Comparison of ENCODE assay signal across 8 cellular contexts in the genomic region with DNA sequence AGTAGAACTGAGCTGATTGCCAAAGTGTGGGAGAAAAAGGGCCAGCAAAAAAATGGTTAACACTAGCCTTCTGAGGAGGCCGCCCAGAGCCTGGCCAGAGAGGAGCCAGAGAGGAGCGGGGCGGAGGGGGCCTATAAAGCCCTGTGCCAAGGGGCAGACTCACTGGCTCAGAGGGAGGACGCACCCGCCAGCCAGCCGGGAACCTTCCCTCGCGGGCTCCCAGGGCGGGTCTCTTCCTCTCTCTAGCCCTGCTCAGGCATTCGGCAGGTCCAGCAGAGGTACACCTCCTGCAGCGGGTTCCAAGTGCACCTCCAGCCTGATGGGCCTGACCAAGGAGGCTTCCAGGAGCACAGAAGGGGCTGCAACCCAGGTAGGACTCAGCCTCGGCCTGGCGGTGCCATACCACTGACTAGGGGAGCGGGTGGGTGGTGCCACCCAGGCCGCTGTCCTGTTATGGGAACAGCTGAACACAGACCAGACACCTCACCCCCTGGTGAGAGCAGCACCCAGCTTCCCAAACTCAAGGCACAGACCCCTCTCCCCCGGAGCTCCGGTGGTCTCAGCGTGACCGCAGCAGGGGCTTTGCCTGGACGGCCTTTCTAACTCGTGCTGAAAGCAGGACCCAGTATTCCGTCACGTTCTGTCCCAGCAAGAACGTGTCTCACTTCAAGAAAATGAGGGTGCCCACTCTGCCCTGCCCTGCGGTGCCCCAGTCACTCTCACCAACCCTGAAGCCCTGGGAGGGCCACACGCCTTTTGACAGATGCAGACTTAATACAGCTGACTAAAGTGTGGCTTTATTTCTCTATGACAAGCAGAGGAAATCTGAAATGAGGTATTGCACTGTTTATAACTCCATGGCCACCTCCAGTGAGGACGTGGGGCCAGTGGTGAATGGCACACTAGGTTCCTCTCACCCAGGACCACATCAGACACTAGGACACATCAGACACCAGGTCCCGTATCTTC. TPM values are rescaled to one million over a fixed set of nuclear protein-coding genes. Genes with fewer than 3 reads are reported as not detected.
DNase-seq lines count a peak whose midpoint lies in the region; ATAC-seq and TF ChIP-seq lines count a peak whose summit lies in the region.

Gene GPER1, plus strand, starts transcription at position 162 of the 969 bp plus-strand sequence. CDS start 3,616 bp downstream, outside the sequence.

- H3K14ac ChIP-seq in mesenchymal stem cell (ENCODE audit: low read length in 2 of 2), result peak within 1 kb of the TSS in 1 of 2 experiments; percentile 92

- H3F3A ChIP-seq in PC-3 (ENCODE audit: low read length, unreplicated experiment), result no peaks in the 10 kb centered on the region

- H3K9me2 ChIP-seq in PC-3 (replicated peaks; ENCODE audit: low read length), result no peaks in the 10 kb centered on the region

- peak; percentile 79 for ATAC-seq in PC-3

- peak within 1 kb of the TSS; percentile 94 for H4K8ac ChIP-seq in mesenchymal stem cell (ENCODE audit: low read length)

- H3K18ac ChIP-seq in mesenchymal stem cell (ENCODE audit: low read depth in 1 of 2, low read length in 2 of 2), result peak within 1 kb of the TSS; percentile 73 to 92

- H3K4me3 ChIP-seq in GM06990 (replicated peaks; ENCODE audit: low read depth, low read length) (peak within 1 kb of the TSS; percentile 66), PC-3 (ENCODE audit: low read length) (peak within 1 kb of the TSS; percentile 70), duodenal mucosa (ENCODE audit: low read depth in 1 of 2, low read length in 2 of 2) (peak within 1 kb of the TSS; percentile 67 to 70), mesenchymal stem cell (ENCODE audit: insufficient read depth in 1 of 2, low read depth in 1 of 2, low read length in 2 of 2) (peak within 1 kb of the TSS; percentile 45 to 89), vagina (peak within 1 kb of the TSS; percentile 43 to 52)

- H2BK12ac ChIP-seq in mesenchymal stem cell (ENCODE audit: low read length in 2 of 2), result peak within 1 kb of the TSS; percentile 79 to 82

- TF ChIP-seq POLR2A in vagina (IDR thresholded peaks at IDR 0.05), result no peak

- peak within 1 kb of the TSS in 1 of 2 experiments; percentile 80 for H3K23ac ChIP-seq in mesenchymal stem cell (ENCODE audit: low read length in 2 of 2)

- DNase-seq in GM06990 (ENCODE audit: extremely low read depth, insufficient read length) (no peak), PC-3 (peak; percentile 67), mesenchymal stem cell (peak; percentile 68), vagina (ENCODE audit: extremely low spot score in 2 of 2) (no peak), Kasumi-1 (lab: John Stamatoyannopoulos, UW) (no peak), SIG-M5 (lab: John Stamatoyannopoulos, UW) (no peak), NOMO-1 treated with dmso at 0.1 percent for 144 hours (lab: John Stamatoyannopoulos, UW; ENCODE audit: unreplicated experiment) (no peak)

- WGBS in mesenchymal stem cell, result 44% methylated on average over 27 of the region's 28 CpGs

- H2BK15ac ChIP-seq in mesenchymal stem cell (ENCODE audit: low read depth, poor library complexity, severe bottlenecking), result peak within 1 kb of the TSS; percentile 75

- CTCF ChIA-PET in PC-3 (lab: Charles Lee), result interaction anchor here (0.6 to 1.2 kb wide), 2 partner anchors 35 to 56 kb away, joined by 3 to 5 read pairs; no protein-coding TSS in a partner anchor

- no peak within 1 kb of the TSS for H2BK5ac ChIP-seq in mesenchymal stem cell (ENCODE audit: low read depth, low read length, poor library complexity, severe bottlenecking)

- H3K79me1 ChIP-seq in mesenchymal stem cell (replicated peaks; ENCODE audit: low read length, poor library complexity, severe bottlenecking), result peaks cover 38% of the 10 kb centered on the region

- H4K91ac ChIP-seq in mesenchymal stem cell (ENCODE audit: low read length), result peak within 1 kb of the TSS; percentile 82

- peak within 1 kb of the TSS; percentile 13 to 54 for H3K4ac ChIP-seq in mesenchymal stem cell (ENCODE audit: low read depth in 1 of 2, low read length in 2 of 2)

- H3K36me3 ChIP-seq in GM06990 (ENCODE audit: control insufficient read depth, insufficient read depth, low read length) (peaks cover 4% of the 10 kb centered on the region), PC-3 (ENCODE audit: low read depth, low read length) (no peaks in the 10 kb centered on the region), duodenal mucosa (ENCODE audit: control insufficient read depth in 1 of 2, insufficient read depth in 2 of 2, low read length in 2 of 2) (peaks cover 0 to 5% of the 10 kb centered on the region in 2 donors), mesenchymal stem cell (ENCODE audit: control insufficient read depth in 1 of 2, insufficient read depth in 2 of 2, low read depth in 1 of 2, low read length in 2 of 2) (peaks cover 25 to 39% of the 10 kb centered on the region in 2 experiments), vagina (peaks cover 0 to 8% of the 10 kb centered on the region in 2 donors)

- H3K27me3 ChIP-seq in GM06990 (replicated peaks; ENCODE audit: control insufficient read depth, insufficient read depth, low read length) (no peaks in the 10 kb centered on the region), PC-3 (ENCODE audit: low read length) (no peaks in the 10 kb centered on the region), duodenal mucosa (ENCODE audit: control insufficient read depth in 1 of 2, insufficient read depth in 2 of 2, low read length in 2 of 2) (no peaks in the 10 kb centered on the region), mesenchymal stem cell (ENCODE audit: control insufficient read depth in 1 of 2, insufficient read depth in 1 of 2, low read length in 2 of 2) (no peaks in the 10 kb centered on the region), vagina (no peaks in the 10 kb centered on the region)

- H3K4me1 ChIP-seq in PC-3 (ENCODE audit: insufficient read depth, low read length) (peaks cover 31% of the 10 kb centered on the region), duodenal mucosa (ENCODE audit: control insufficient read depth in 1 of 2, insufficient read depth in 2 of 2, low read length in 2 of 2) (peaks cover 13 to 22% of the 10 kb centered on the region in 2 donors), mesenchymal stem cell (ENCODE audit: control insufficient read depth, insufficient read depth, low read depth, low read length) (peaks cover 43% of the 10 kb centered on the region), vagina (peaks cover 41% of the 10 kb centered on the region)

- H3K27ac ChIP-seq in PC-3 (ENCODE audit: low read length), result peak within 1 kb of the TSS; percentile 57
- H3K27ac ChIP-seq in duodenal mucosa (ENCODE audit: low read depth, low read length), result no peak within 1 kb of the TSS
- peak within 1 kb of the TSS; percentile 66 for H3K27ac ChIP-seq in mesenchymal stem cell (ENCODE audit: low read length, poor library complexity, severe bottlenecking)
- peak within 1 kb of the TSS; percentile 68 for H3K27ac ChIP-seq in vagina

- POLR2A ChIA-PET in PC-3 (lab: Charles Lee; ENCODE audit: unreplicated experiment), result no interaction called here

- no peaks in the 10 kb centered on the region for H4K20me1 ChIP-seq in PC-3 (ENCODE audit: low read length)

- H3K79me2 ChIP-seq in PC-3 (ENCODE audit: low read length), result peaks cover 5% of the 10 kb centered on the region

- H2AK5ac ChIP-seq in mesenchymal stem cell (ENCODE audit: low read length, severe bottlenecking), result peak within 1 kb of the TSS; percentile 84

- peak within 1 kb of the TSS; percentile 40 for H2BK120ac ChIP-seq in mesenchymal stem cell (ENCODE audit: low read depth, low read length)

- H2AFZ ChIP-seq in PC-3 (ENCODE audit: low read length), result peak within 1 kb of the TSS; percentile 82
- H2AFZ ChIP-seq in mesenchymal stem cell (ENCODE audit: low read depth, low read length), result peak within 1 kb of the TSS; percentile 46

- TF ChIP-seq CTCF in GM06990 (IDR thresholded peaks at IDR 0.05; ENCODE audit: insufficient read depth, low read length, poor library complexity, severe bottlenecking) (no peak), PC-3 (conservative IDR thresholded peaks at IDR 0.05; ENCODE audit: low read depth, low read length) (no peak), vagina (IDR thresholded peaks at IDR 0.05) (no peak)

- peak within 1 kb of the TSS; percentile 88 for H3K4me2 ChIP-seq in PC-3 (ENCODE audit: low read length)
- H3K4me2 ChIP-seq in mesenchymal stem cell (ENCODE audit: low read length, poor library complexity, severe bottlenecking), result peak within 1 kb of the TSS; percentile 69

- H3K9me3 ChIP-seq in PC-3 (ENCODE audit: low read length) (no peaks in the 10 kb centered on the region), duodenal mucosa (ENCODE audit: control insufficient read depth in 1 of 2, low read length in 2 of 2) (no peaks in the 10 kb centered on the region), mesenchymal stem cell (ENCODE audit: control insufficient read depth, low read length) (no peaks in the 10 kb centered on the region), vagina (no peaks in the 10 kb centered on the region)

- H3K9ac ChIP-seq in PC-3 (ENCODE audit: low read length) (peak within 1 kb of the TSS; percentile 71), duodenal mucosa (ENCODE audit: low read depth in 1 of 2, low read length in 2 of 2) (peak within 1 kb of the TSS in 1 of 2 donors; percentile 57), mesenchymal stem cell (ENCODE audit: low read length) (peak within 1 kb of the TSS; percentile 88)

- intact Hi-C loops in PC-3 (cut with micrococcal nuclease), result loop anchor here (1.0 to 5.0 kb wide), 3 partner anchors 57 to 89 kb away; no protein-coding TSS in a partner anchor
- intact Hi-C loops in vagina (cut with DNase I), result loop anchor here (5.0 to 10.0 kb wide), 2 partner anchors 34 to 87 kb away; no protein-coding TSS in a partner anchor

- no TSS peak for BruUV-seq in PC-3 (replicated peaks; lab: Mats Ljungman, UMichigan)

RNA-seq across cellular contexts. Expression of gene GPER1, which starts in this region (rescaled TPM):
- total RNA-seq in PC-3 (2014; rRNA removed) (4.9 and 8.0 TPM in 2 replicates), vagina (8.3 TPM)
- polyA plus RNA-seq in mesenchymal stem cell (2013, experiment 1 of 2), result 3.9 TPM
- polyA plus RNA-seq in mesenchymal stem cell (2013, experiment 2 of 2), result 4.0 TPM

Comparison
In these comparisons a context has a peak if more than half of its experiments do, and no peak if none do; other contexts are left out.
1. DNase-seq: peak in PC-3 (single experiment) and mesenchymal stem cell (single experiment); none in GM06990 (single experiment), vagina (0 of 2), Kasumi-1 (0 of 2), SIG-M5 (single experiment) and NOMO-1 treated with dmso at 0.1 percent for 144 hours (single experiment).
2. Peak in every context shown above with its lines, with median percentiles within 50 percentile points of each other: H3K4me3 ChIP-seq.